Comparison of ENCODE assay signal across 15 cellular contexts in genomic region chr17:42917236-42917603, GRCh38. TPM values are rescaled to one million over a fixed set of nuclear protein-coding genes. Genes with fewer than 3 reads are reported as not detected.
A peak's percentile ranks its signal among the peaks of the same experiment; 100 is the strongest.
DNase-seq lines count a peak whose midpoint lies in the region; ATAC-seq and TF ChIP-seq lines count a peak whose summit lies in the region.
"Had no signal": no experiment of that assay in that cellular context is flagged by ENCODE, and none has a peak within 500 bp of the region (broad histone marks: within the 10 kb centered on the region; RNA-seq: fewer than 3 reads in every experiment).

No MANE protein-coding gene starts in this region.

- peak overlapping the region; percentile 52 to 79 (median 76) for H3K27ac Mint-ChIP-seq in nephron

- H3K4me3 Mint-ChIP-seq in nephron = no peak overlapping the region

- peaks cover 21% of the 10 kb centered on the region for H3K4me1 Mint-ChIP-seq in nephron

- DNase-seq in AG10803 (ENCODE audit: low read depth) = peak; percentile 10
- peak; percentile 17 for DNase-seq in M059J (ENCODE audit: low read depth)
- peak; percentile 73 for DNase-seq in dermis blood vessel endothelial cell
- no peak for DNase-seq in cerebellar nuclear complex (lab: John Stamatoyannopoulos, UW)
- no peak for DNase-seq in DMS79 (lab: John Stamatoyannopoulos, UW)
- no peak for DNase-seq in NCI-H446 treated with DMSO at 0.1 percent for 48 hours (lab: John Stamatoyannopoulos, UW)
- DNase-seq: Kasumi-1, NCI-H1105 treated with DMSO at 0.1 percent for 48 hours, NCI-H187 treated with DMSO at 0.1 percent for 48 hours, NCI-H345, NCI-H526 treated with DMSO at 0.1 percent for 48 hours, RPMI8226, SIG-M5 had no signal

- no peaks in the 10 kb centered on the region for H3K36me3 Mint-ChIP-seq in nephron (ENCODE audit: low read depth)

- H3K4me3 ChIP-seq in AG10803 (ENCODE audit: low read length) = no peak overlapping the region

- TF ChIP-seq CTCF in AG10803 (conservative IDR thresholded peaks at IDR 0.05; ENCODE audit: low read length) (no peak), nephron (IDR thresholded peaks at IDR 0.05; ENCODE audit: unreplicated experiment in 3 of 3) (no peak)

- no peak for ATAC-seq in HG03135 (IDR thresholded peaks at IDR 0.05; ENCODE audit: unreplicated experiment)

- no peaks in the 10 kb centered on the region for H3K9me3 Mint-ChIP-seq in nephron

- peaks cover 4% of the 10 kb centered on the region for H3K27me3 Mint-ChIP-seq in nephron (ENCODE audit: low read depth)

RNA-seq across cellular contexts. Expression of gene G6PC1, which starts 16.6 kb away (rescaled TPM):
- total RNA-seq in M059J (2014; rRNA removed; shearing (Covaris generic)) = not detected in 2 replicates
- not detected in 2 replicates for total RNA-seq in dermis blood vessel endothelial cell

RNA-seq across cellular contexts. Expression of gene AARSD1, which starts 47.0 kb away (rescaled TPM):
- total RNA-seq in M059J (2014; rRNA removed; shearing (Covaris generic)) = 13.6 and 17.1 TPM in 2 replicates
- total RNA-seq in dermis blood vessel endothelial cell = 16.5 and 20.3 TPM in 2 replicates

Comparison
In these comparisons a context has a peak if more than half of its experiments do, and no peak if none do; other contexts are left out.
1. DNase-seq: peak in AG10803 (single experiment), M059J (single experiment) and dermis blood vessel endothelial cell (single experiment); none in cerebellar nuclear complex (0 of 2), DMS79 (single experiment) and NCI-H446 treated with DMSO at 0.1 percent for 48 hours (single experiment).